8 cellular contexts compared by ENCODE assay signal in genomic region chr2:68062680-68063387, GRCh38. TPM values are rescaled to one million over a fixed set of nuclear protein-coding genes. Genes with fewer than 3 reads are reported as not detected.
DNase-seq lines count a peak whose midpoint lies in the region; ATAC-seq and TF ChIP-seq lines count a peak whose summit lies in the region.

C1D (minus strand) TSS chr2:68063004; CDS start chr2:68047310, 15,694 bp downstream.

- H2AFZ ChIP-seq in SU-DHL-6 (ENCODE audit: low read depth, low read length, severe bottlenecking) = peak within 1 kb of the TSS; percentile 96

- peak within 1 kb of the TSS; percentile 98 for H3K4me2 ChIP-seq in SU-DHL-6 (ENCODE audit: low read depth, low read length, poor library complexity, severe bottlenecking)

- H3K36me3 Mint-ChIP-seq in activated naive CD8-positive, alpha-beta T cell treated with anti-CD3 and anti-CD28 coated beads, Interleukin-2, amount 10 ng/mL, durations not matched to agents 7 days and 5 days = peaks cover 3% of the 10 kb centered on the region

- H3K4me3 ChIP-seq in SU-DHL-6 (ENCODE audit: insufficient read depth, low read length, poor library complexity, severe bottlenecking) (peak within 1 kb of the TSS; percentile 99), ovary (peak within 1 kb of the TSS; percentile 65), thyroid gland (replicated peaks in 1 of 3) (peak within 1 kb of the TSS; percentile 33 to 79 (median 62))

- H3K27ac ChIP-seq in SU-DHL-6 (ENCODE audit: low read depth, low read length) (peak within 1 kb of the TSS; percentile 39), ovary (peak within 1 kb of the TSS; percentile 16 to 76), thyroid gland (peak within 1 kb of the TSS; percentile 70 to 79 (median 76))

- no peaks in the 10 kb centered on the region for H3K27me3 ChIP-seq in SU-DHL-6 (ENCODE audit: low read length)
- no peaks in the 10 kb centered on the region for H3K27me3 ChIP-seq in ovary
- no peaks in the 10 kb centered on the region for H3K27me3 ChIP-seq in thyroid gland

- peak; percentile 42 for TF ChIP-seq EP300 in ovary (IDR thresholded peaks at IDR 0.05)

- peak within 1 kb of the TSS; percentile 95 for H3K4me3 Mint-ChIP-seq in activated naive CD8-positive, alpha-beta T cell treated with anti-CD3 and anti-CD28 coated beads, Interleukin-2, amount 10 ng/mL, durations not matched to agents 7 days and 5 days

- no peaks in the 10 kb centered on the region for H3F3A ChIP-seq in SU-DHL-6 (ENCODE audit: insufficient read depth)

- peak within 1 kb of the TSS; percentile 97 for H3K27ac Mint-ChIP-seq in activated naive CD8-positive, alpha-beta T cell treated with anti-CD3 and anti-CD28 coated beads, Interleukin-2, amount 10 ng/mL, durations not matched to agents 7 days and 5 days

- H3K9me3 ChIP-seq in SU-DHL-6 (ENCODE audit: insufficient read depth, low read length) = no peaks in the 10 kb centered on the region
- no peaks in the 10 kb centered on the region for H3K9me3 ChIP-seq in ovary
- no peaks in the 10 kb centered on the region for H3K9me3 ChIP-seq in thyroid gland

- peaks cover 49% of the 10 kb centered on the region for H3K79me2 ChIP-seq in SU-DHL-6 (ENCODE audit: insufficient read depth, low read length)

- no peaks in the 10 kb centered on the region for H3K9me2 ChIP-seq in SU-DHL-6 (replicated peaks; ENCODE audit: insufficient read depth, low read length)

- DNase-seq in GM10266 (ENCODE audit: extremely low spot score) (peak; percentile 83), NCI-H128 (lab: John Stamatoyannopoulos, UW; ENCODE audit: unreplicated experiment) (peak; percentile 61), Right ventricle myocardium inferior (ENCODE audit: missing footprints) (peak; percentile 97), ovary (peak; percentile 91 to 98 (median 94)), thyroid gland (peak; percentile 95)
- DNase-seq in activated naive CD8-positive, alpha-beta T cell treated with anti-CD3 and anti-CD28 coated beads, Interleukin-2, amount 10 ng/mL, durations not matched to agents 7 days and 5 days = peak; percentile 95

- H3K4me1 Mint-ChIP-seq in activated naive CD8-positive, alpha-beta T cell treated with anti-CD3 and anti-CD28 coated beads, Interleukin-2, amount 10 ng/mL, durations not matched to agents 7 days and 5 days = peaks cover 15% of the 10 kb centered on the region

- H3K9ac ChIP-seq in SU-DHL-6 (ENCODE audit: low read length) = peak within 1 kb of the TSS; percentile 75

- H4K20me1 ChIP-seq in SU-DHL-6 (ENCODE audit: low read depth, low read length) = peaks cover 8% of the 10 kb centered on the region; the same call in 1 of the 2 replicates

- peaks cover 3% of the 10 kb centered on the region for H3K4me1 ChIP-seq in ovary (ENCODE audit: insufficient read depth)
- H3K4me1 ChIP-seq in thyroid gland = peaks cover 12 to 24% of the 10 kb centered on the region in 2 donors

- WGBS in ovary, 3 donors = 0 to 1% (median 0%) methylated on average over 34 of the region's 34 CpGs
- 0 to 1% methylated on average over 22 to 34 of the region's 34 CpGs for WGBS in thyroid gland, 2 donors

- peaks cover 14% of the 10 kb centered on the region for H3K27me3 Mint-ChIP-seq in activated naive CD8-positive, alpha-beta T cell treated with anti-CD3 and anti-CD28 coated beads, Interleukin-2, amount 10 ng/mL, durations not matched to agents 7 days and 5 days

- H3K36me3 ChIP-seq in SU-DHL-6 (ENCODE audit: low read length) (no peaks in the 10 kb centered on the region), ovary (no peaks in the 10 kb centered on the region), thyroid gland (no peaks in the 10 kb centered on the region)

- intact Hi-C loops in Right ventricle myocardium inferior (cut with DNase I) = no loop called here
- intact Hi-C loops in ovary (cut with DNase I) = no loop called here
- intact Hi-C loops in thyroid gland (cut with DNase I) = loop anchor here (5.0 kb wide), 1 partner anchor 94 kb away; the partner anchor contains the start of gene PNO1

- no peaks in the 10 kb centered on the region for H3K9me3 Mint-ChIP-seq in activated naive CD8-positive, alpha-beta T cell treated with anti-CD3 and anti-CD28 coated beads, Interleukin-2, amount 10 ng/mL, durations not matched to agents 7 days and 5 days

- TF ChIP-seq CTCF in GM10266 (IDR thresholded peaks at IDR 0.05; ENCODE audit: control insufficient read depth, insufficient read depth, low read depth, missing control alignments) (no peak), SU-DHL-6 (IDR thresholded peaks at IDR 0.05; ENCODE audit: insufficient read depth, low read length, poor library complexity, severe bottlenecking) (no peak), ovary (IDR thresholded peaks at IDR 0.05) (no peak), thyroid gland (IDR thresholded peaks at IDR 0.05) (no peak)

- ATAC-seq in HG02642 (IDR thresholded peaks at IDR 0.05; ENCODE audit: poor library complexity, unreplicated experiment) (peak; percentile 95), Right ventricle myocardium inferior (peak; percentile 98)
- ATAC-seq in activated naive CD8-positive, alpha-beta T cell treated with anti-CD3 and anti-CD28 coated beads, Interleukin-2, amount 10 ng/mL, durations not matched to agents 7 days and 5 days (ENCODE audit: low read depth) = peak; percentile 94

- POLR2A ChIA-PET in activated naive CD8-positive, alpha-beta T cell treated with anti-CD3 and anti-CD28 coated beads, Interleukin-2, amount 10 ng/mL, durations not matched to agents 7 days and 5 days (lab: Charles Lee) = interaction anchor here (1.9 kb wide), 1 partner anchor 94 kb away, joined by 9 read pairs; the partner anchor contains the start of gene PNO1

- TF ChIP-seq POLR2A in ovary (IDR thresholded peaks at IDR 0.05) = peak; percentile 65
- TF ChIP-seq POLR2A in thyroid gland (IDR thresholded peaks at IDR 0.05) = peak in 1 of 2 donors; percentile 74

RNA-seq across cellular contexts. Expression of gene C1D, which starts in this region (rescaled TPM):
- 10 to 100 TPM; 18.4 to 24.9 TPM for total RNA-seq in activated naive CD8-positive, alpha-beta T cell treated with anti-CD3 and anti-CD28 coated beads, Interleukin-2, amount 10 ng/mL, durations not matched to agents 7 days and 5 days
- total RNA-seq in Right ventricle myocardium inferior = 18.4 TPM
- 10 to 100 TPM; 12.6 to 46.8 (median 17.4) TPM for total RNA-seq in ovary
- 10 to 100 TPM; 29.6 to 31.8 TPM for polyA plus RNA-seq in ovary
- total RNA-seq in thyroid gland = 10 to 100 TPM; 40.6 to 67.9 (median 48.2) TPM

Comparison
In these comparisons a context has a peak if more than half of its experiments do, and no peak if none do; other contexts are left out.
1. Peak in every context shown above with its lines: DNase-seq, ATAC-seq, H3K4me3 ChIP-seq and H3K27ac ChIP-seq.